14 cellular contexts compared by ENCODE assay signal in the genomic region with DNA sequence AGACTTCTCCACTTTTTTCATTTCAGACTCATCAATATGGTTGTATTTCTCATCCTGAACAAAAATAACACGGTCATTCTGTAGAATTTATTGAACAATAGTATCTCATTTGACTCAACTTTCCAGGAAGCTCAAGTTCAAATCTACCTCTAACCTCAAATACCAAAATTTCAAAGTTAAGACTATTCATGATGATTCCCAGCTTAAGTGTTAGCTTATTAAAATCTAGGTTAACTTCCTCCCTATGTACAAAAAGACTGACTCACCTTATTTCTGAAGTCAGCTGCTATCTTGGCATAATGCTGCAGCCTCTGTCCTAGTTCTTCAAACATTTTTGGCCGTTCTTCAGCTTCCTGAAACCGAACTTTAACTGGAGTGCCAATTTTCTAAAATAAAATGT. TPM values are rescaled to one million over a fixed set of nuclear protein-coding genes. Genes with fewer than 3 reads are reported as not detected.
A peak's percentile ranks its signal among the peaks of the same experiment; 100 is the strongest.
DNase-seq lines count a peak whose midpoint lies in the region; ATAC-seq and TF ChIP-seq lines count a peak whose summit lies in the region.
"Had no signal": no experiment of that assay in that cellular context is flagged by ENCODE, and none has a peak within 500 bp of the region (broad histone marks: within the 10 kb centered on the region; RNA-seq: fewer than 3 reads in every experiment).

No MANE protein-coding gene starts in this region.

- peaks cover 81% of the 10 kb centered on the region for H3K36me3 Mint-ChIP-seq in activated CD4-positive, alpha-beta T cell treated with anti-CD3 and anti-CD28 coated beads for 36 hours (ENCODE audit: low read depth)
- peaks cover 23% of the 10 kb centered on the region for H3K36me3 Mint-ChIP-seq in T-helper 17 cell (ENCODE audit: low read depth)

- TF ChIP-seq CTCF in fibroblast of mammary gland (conservative IDR thresholded peaks at IDR 0.05; ENCODE audit: control insufficient read depth, insufficient read depth, low read depth, low read length) = no peak

- H3K4me1 ChIP-seq in adipocyte (ENCODE audit: control insufficient read depth, insufficient read depth, low read length) = peaks cover 24% of the 10 kb centered on the region

- H3K27me3 ChIP-seq in adipocyte (replicated peaks; ENCODE audit: control insufficient read depth, insufficient read depth, low read length) = no peaks in the 10 kb centered on the region

- ATAC-seq in activated CD4-positive, alpha-beta T cell treated with anti-CD3 and anti-CD28 coated beads for 36 hours = peak; percentile 33
- ATAC-seq in T-helper 17 cell = no peak
- ATAC-seq in GM18858 (IDR thresholded peaks at IDR 0.05; ENCODE audit: unreplicated experiment) = no peak
- ATAC-seq: Panc1 had no signal

- H3K9me3 ChIP-seq in T-helper 17 cell (ENCODE audit: control insufficient read depth, low read length, poor library complexity, severe bottlenecking) (no peaks in the 10 kb centered on the region), adipocyte (ENCODE audit: control insufficient read depth, low read length) (no peaks in the 10 kb centered on the region)

- H3K4me1 Mint-ChIP-seq in activated CD4-positive, alpha-beta T cell treated with anti-CD3 and anti-CD28 coated beads for 36 hours = peaks cover 46% of the 10 kb centered on the region
- H3K4me1 Mint-ChIP-seq in T-helper 17 cell = peaks cover 13% of the 10 kb centered on the region

- intact Hi-C loops in activated CD4-positive, alpha-beta T cell treated with anti-CD3 and anti-CD28 coated beads for 36 hours (cut with DNase I, micrococcal nuclease) = loop anchor here in 1 of 2 experiments (1.0 kb wide), 1 partner anchor 93 kb away; no protein-coding TSS in a partner anchor

- H3K36me3 ChIP-seq in adipocyte (ENCODE audit: control insufficient read depth, insufficient read depth, low read length, severe bottlenecking) = peaks cover 92% of the 10 kb centered on the region

- no peak for DNase-seq in activated CD4-positive, alpha-beta T cell treated with anti-CD3 and anti-CD28 coated beads for 36 hours
- no peak for DNase-seq in activated CD4-positive, alpha-beta T cell treated with anti-CD3 and anti-CD28 coated beads for 48 hours
- DNase-seq in T-helper 17 cell (no peak), adipocyte (ENCODE audit: low read depth) (no peak), fibroblast of mammary gland (ENCODE audit: low read depth) (peak; percentile 59), NCI-H128 (lab: John Stamatoyannopoulos, UW; ENCODE audit: unreplicated experiment) (no peak)
- DNase-seq in NK-92 treated with Interleukin-12 subunit alpha and Interleukin-12 subunit beta, amount 100 ng/mL, for 24 hours (lab: John Stamatoyannopoulos, UW) = no peak
- DNase-seq: DMS 273 treated with DMSO at 0.1 percent for 48 hours, EL, KG1, NCI-H1092, NCI-H1694 had no signal

- H3K4me3 Mint-ChIP-seq in activated CD4-positive, alpha-beta T cell treated with anti-CD3 and anti-CD28 coated beads for 36 hours = no peak overlapping the region
- no peak overlapping the region for H3K4me3 Mint-ChIP-seq in T-helper 17 cell

- no peaks in the 10 kb centered on the region for H3K27me3 Mint-ChIP-seq in activated CD4-positive, alpha-beta T cell treated with anti-CD3 and anti-CD28 coated beads for 36 hours
- no peaks in the 10 kb centered on the region for H3K27me3 Mint-ChIP-seq in T-helper 17 cell

- H3K4me3 ChIP-seq in adipocyte (ENCODE audit: low read length) (peak overlapping the region; percentile 34), fibroblast of mammary gland (ENCODE audit: control insufficient read depth, low read depth, low read length) (no peak overlapping the region)

- POLR2A ChIA-PET in activated CD4-positive, alpha-beta T cell treated with anti-CD3 and anti-CD28 coated beads for 36 hours (lab: Charles Lee) = no interaction called here

- no peak overlapping the region for H3K9ac ChIP-seq in adipocyte (ENCODE audit: low read length)

- no peaks in the 10 kb centered on the region for H3K9me3 Mint-ChIP-seq in activated CD4-positive, alpha-beta T cell treated with anti-CD3 and anti-CD28 coated beads for 36 hours (ENCODE audit: low read depth)

- CTCF ChIA-PET in activated CD4-positive, alpha-beta T cell treated with anti-CD3 and anti-CD28 coated beads for 36 hours (lab: Charles Lee) = interaction anchor here (0.8 to 1.6 kb wide), 7 partner anchors 14 to 292 kb away, joined by 3 to 5 read pairs (median 3); no protein-coding TSS in a partner anchor

- H3K27ac Mint-ChIP-seq in activated CD4-positive, alpha-beta T cell treated with anti-CD3 and anti-CD28 coated beads for 36 hours = peak overlapping the region; percentile 69
- peak overlapping the region; percentile 56 for H3K27ac Mint-ChIP-seq in T-helper 17 cell

RNA-seq across cellular contexts. Expression of a gene that starts 23.2 kb away (rescaled TPM):
- 100 to 1,000 TPM; 229 to 259 TPM for total RNA-seq in activated CD4-positive, alpha-beta T cell treated with anti-CD3 and anti-CD28 coated beads for 36 hours
- total RNA-seq in T-helper 17 cell = 100 to 1,000 TPM; 143 to 153 TPM
